In the genomic region with DNA sequence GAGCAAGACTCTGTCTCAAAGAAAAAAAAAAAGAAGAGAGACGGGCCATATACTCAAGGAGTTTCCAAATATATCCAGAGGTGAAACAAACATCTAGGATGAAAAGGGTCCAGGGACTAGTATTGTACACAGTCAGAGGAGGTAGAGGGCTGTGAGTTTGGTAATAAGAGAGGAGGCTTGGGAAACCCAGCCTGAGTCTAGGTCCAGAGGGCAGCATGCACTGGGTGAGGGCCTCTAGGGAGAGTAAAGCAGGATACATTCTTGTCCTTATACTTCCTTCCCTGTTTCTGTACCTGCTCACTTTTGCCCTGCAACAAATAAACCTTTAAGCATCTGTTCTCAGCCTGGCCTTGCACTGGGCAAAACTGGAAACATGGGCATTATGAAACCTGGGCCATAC, we compare ENCODE assay signal across 28 cellular contexts. TPM values are rescaled to one million over a fixed set of nuclear protein-coding genes. Genes with fewer than 3 reads are reported as not detected.
DNase-seq lines count a peak whose midpoint lies in the region; ATAC-seq and TF ChIP-seq lines count a peak whose summit lies in the region.
"Had no signal": no experiment of that assay in that cellular context is flagged by ENCODE, and none has a peak within 500 bp of the region (broad histone marks: within the 10 kb centered on the region; RNA-seq: fewer than 3 reads in every experiment).

No MANE protein-coding gene starts in this region.

- no peak for TF ChIP-seq POLR2A in NB4 (IDR thresholded peaks at IDR 0.05; ENCODE audit: extremely low read depth, insufficient read length)

- intact Hi-C loops in CD14-positive monocyte (cut with micrococcal nuclease) (no loop called here), left colon (cut with DNase I, micrococcal nuclease) (no loop called here), psoas muscle (cut with DNase I) (no loop called here)

- peaks cover 49% of the 10 kb centered on the region for H3K4me1 ChIP-seq in psoas muscle

- peak; percentile 56 for ATAC-seq in left colon
- ATAC-seq in psoas muscle = peak; percentile 28 to 64 (median 56)
- ATAC-seq in HG03378 (IDR thresholded peaks at IDR 0.05; ENCODE audit: unreplicated experiment) = no peak
- ATAC-seq: activated CD8-positive, alpha-beta T cell treated with anti-CD3 and anti-CD28 coated beads for 36 hours; activated naive CD4-positive, alpha-beta T cell treated with anti-CD3 and anti-CD28 coated beads, Interleukin-2, amount 50 U/mL, for 72 hours; GM23338; heart right ventricle; PC-3; sciatic nerve had no signal

- no peaks in the 10 kb centered on the region for H3K9me3 Mint-ChIP-seq in CD14-positive monocyte
- H3K9me3 Mint-ChIP-seq: activated CD8-positive, alpha-beta T cell treated with anti-CD3 and anti-CD28 coated beads for 36 hours; activated naive CD4-positive, alpha-beta T cell treated with anti-CD3 and anti-CD28 coated beads, Interleukin-2, amount 50 U/mL, for 72 hours; GM23338; HFFc6; T-helper 1 cell treated with Interleukin-12 subunit alpha and Interleukin-12 subunit beta and Interleukin-4 antibody, amounts not matched to agents 30 μg/mL and 1 μg/mL, for 36 hours had no signal

- no peaks in the 10 kb centered on the region for H3K36me3 Mint-ChIP-seq in CD14-positive monocyte
- H3K36me3 Mint-ChIP-seq: activated naive CD4-positive, alpha-beta T cell treated with anti-CD3 and anti-CD28 coated beads, Interleukin-2, amount 50 U/mL, for 72 hours had no signal

- peaks cover 54% of the 10 kb centered on the region for H3K4me1 Mint-ChIP-seq in CD14-positive monocyte
- H3K4me1 Mint-ChIP-seq: GM23338 had no signal

- TF ChIP-seq CTCF in CD14-positive monocyte (IDR thresholded peaks at IDR 0.05) = no peak
- TF ChIP-seq CTCF in NB4 (IDR thresholded peaks at IDR 0.05; ENCODE audit: low read depth, low read length) = no peak
- TF ChIP-seq CTCF in psoas muscle (IDR thresholded peaks at IDR 0.05) = no peak

- H3K27me3 Mint-ChIP-seq in CD14-positive monocyte (ENCODE audit: low read depth in 3 of 3) = peaks cover 0 to 1% (median 0%) of the 10 kb centered on the region in 3 donors
- H3K27me3 Mint-ChIP-seq: activated CD8-positive, alpha-beta T cell treated with anti-CD3 and anti-CD28 coated beads for 36 hours had no signal

- 28 to 80% (median 33%) methylated on average over 1 of the region's 1 CpG for WGBS in psoas muscle, 3 donors

- DNase-seq in CD14-positive monocyte (ENCODE audit: low spot score) (no peak), NB4 (ENCODE audit: low read depth) (peak; percentile 67), left colon (no peak), psoas muscle (no peak), COR-L47 (lab: John Stamatoyannopoulos, UW) (no peak)
- DNase-seq in stimulated activated naive CD4-positive, alpha-beta T cell treated with Interleukin-2 at 50 U/mL for 16 hours (lab: John Stamatoyannopoulos, UW) = no peak
- DNase-seq: activated CD4-positive, alpha-beta T cell treated with anti-CD3 and anti-CD28 coated beads for 1 hour; activated CD8-positive, alpha-beta memory T cell treated with anti-CD3 and anti-CD28 coated beads, Interleukin-2, amount 50 U/mL, for 48 hours; activated CD8-positive, alpha-beta T cell treated with anti-CD3 and anti-CD28 coated beads for 36 hours; amygdala; brain microvascular endothelial cell; foreskin melanocyte; heart right ventricle; HFFc6; kidney glomerular epithelial cell; NCI-H1092; NCI-H187 treated with DMSO at 0.1 percent for 48 hours; NCI-H510A treated with DMSO at 0.1 percent for 48 hours; PC-3; stimulated activated CD4-positive, alpha-beta T cell treated with anti-CD3 and anti-CD28 coated beads, Interleukin-2, amount 100 ng/mL, for 48 hours had no signal

- H3K9me3 ChIP-seq in psoas muscle = no peaks in the 10 kb centered on the region
- H3K9me3 ChIP-seq: heart right ventricle, tibial nerve had no signal

- no peak overlapping the region for H3K4me3 ChIP-seq in NB4 (ENCODE audit: low read depth, low read length)
- no peak overlapping the region for H3K4me3 ChIP-seq in psoas muscle
- H3K4me3 ChIP-seq: GM23338, heart right ventricle, SK-N-MC, tibial nerve had no signal

- H3K27ac Mint-ChIP-seq in CD14-positive monocyte = peak overlapping the region in 5 of 7 donors; percentile 33 to 65 (median 55)
- H3K27ac Mint-ChIP-seq: activated CD8-positive, alpha-beta T cell treated with anti-CD3 and anti-CD28 coated beads for 36 hours; GM23338; HFFc6; T-helper 1 cell treated with Interleukin-12 subunit alpha and Interleukin-12 subunit beta and Interleukin-4 antibody, amounts not matched to agents 30 μg/mL and 1 μg/mL, for 36 hours had no signal

- H3K27ac ChIP-seq in psoas muscle = peak overlapping the region; percentile 27
- H3K27ac ChIP-seq: brain microvascular endothelial cell, C4-2B, heart right ventricle, SK-N-MC, tibial nerve had no signal

- H3K27me3 ChIP-seq in psoas muscle (ENCODE audit: insufficient read depth in 3 of 3, low read length in 2 of 3) = no peaks in the 10 kb centered on the region
- H3K27me3 ChIP-seq: brain microvascular endothelial cell, heart right ventricle, tibial nerve had no signal

- H3K4me3 Mint-ChIP-seq in CD14-positive monocyte = no peak overlapping the region
- H3K4me3 Mint-ChIP-seq: activated CD8-positive, alpha-beta T cell treated with anti-CD3 and anti-CD28 coated beads for 36 hours; GM23338; HFFc6; T-helper 1 cell treated with Interleukin-12 subunit alpha and Interleukin-12 subunit beta and Interleukin-4 antibody, amounts not matched to agents 30 μg/mL and 1 μg/mL, for 36 hours had no signal

- no peaks in the 10 kb centered on the region for H3K36me3 ChIP-seq in psoas muscle (ENCODE audit: insufficient read depth in 1 of 2, low read depth in 1 of 2)
- H3K36me3 ChIP-seq: brain microvascular endothelial cell, heart right ventricle, tibial nerve had no signal

RNA-seq across cellular contexts. Expression of gene STIM1, which starts 31.5 kb away (rescaled TPM):
- polyA plus RNA-seq in CD14-positive monocyte (10 to 100 TPM; 14.0 to 21.0 TPM), psoas muscle (100 to 1,000 TPM in 1 of 3 donors, 10 to 100 TPM in 2; 52.1 to 133 (median 66.4) TPM)
- total RNA-seq in left colon (10 to 100 TPM; 64.7 to 65.4 TPM), psoas muscle (100 to 1,000 TPM in 3 of 4 donors, 10 to 100 TPM in 1; 97.5 to 147 (median 112) TPM)

RNA-seq across cellular contexts. Expression of gene RHOG, which starts 46.2 kb away (rescaled TPM):
- polyA plus RNA-seq in CD14-positive monocyte (100 to 1,000 TPM; 315 to 458 TPM), psoas muscle (10 to 100 TPM; 44.5 to 80.1 (median 51.3) TPM)
- total RNA-seq in left colon (10 to 100 TPM; 65.7 to 71.8 TPM), psoas muscle (10 to 100 TPM; 22.4 to 40.9 (median 37.6) TPM)
